Comparison of ENCODE assay signal across 1 cellular context in the genomic region with DNA sequence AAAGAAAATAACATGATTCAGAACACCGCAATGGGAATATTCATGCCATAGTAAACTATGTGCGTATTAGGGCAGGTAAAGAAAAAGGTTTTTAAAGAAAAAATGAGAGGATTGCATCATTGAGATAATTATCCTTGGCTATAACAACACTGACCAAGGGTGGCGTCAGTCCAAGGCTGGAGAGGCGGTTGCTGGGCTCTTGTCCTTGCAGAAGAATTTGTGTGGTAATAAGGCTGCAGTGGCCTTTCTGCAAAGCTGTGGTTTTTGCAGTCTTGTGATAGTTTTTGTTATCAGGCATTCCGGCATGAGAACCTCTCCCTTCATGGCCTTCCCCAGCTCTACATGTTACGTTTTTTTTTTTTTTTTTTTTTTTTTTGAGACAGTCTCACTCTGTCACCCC.
TF ChIP-seq lines count a peak whose summit lies in the region.

No MANE protein-coding gene starts in this region.

TF ChIP-seq in GM23338, 12 proteins besides CTCF, POLR2A, EP300 and RAD21 (continued from another document):
- TF ChIP-seq REST (IDR thresholded peaks at IDR 0.05; ENCODE audit: unreplicated experiment) (no peak), NANOG (IDR thresholded peaks at IDR 0.05; ENCODE audit: borderline replicate concordance) (no peak), EZH2phosphoT487 (IDR thresholded peaks at IDR 0.05; ENCODE audit: unreplicated experiment) (no peak), STAT1 (IDR thresholded peaks at IDR 0.05; ENCODE audit: unreplicated experiment) (no peak), ZNF331 (CRISPR knock-in tag; IDR thresholded peaks at IDR 0.05; ENCODE audit: low read depth) (no peak), CREB1 (CRISPR knock-in tag; IDR thresholded peaks at IDR 0.05; ENCODE audit: low read depth) (no peak), POLR2AphosphoS5 (IDR thresholded peaks at IDR 0.05; ENCODE audit: low read depth) (no peak), ZNF114 (CRISPR knock-in tag; IDR thresholded peaks at IDR 0.05) (no peak)
- TF ChIP-seq, protein P1, sequence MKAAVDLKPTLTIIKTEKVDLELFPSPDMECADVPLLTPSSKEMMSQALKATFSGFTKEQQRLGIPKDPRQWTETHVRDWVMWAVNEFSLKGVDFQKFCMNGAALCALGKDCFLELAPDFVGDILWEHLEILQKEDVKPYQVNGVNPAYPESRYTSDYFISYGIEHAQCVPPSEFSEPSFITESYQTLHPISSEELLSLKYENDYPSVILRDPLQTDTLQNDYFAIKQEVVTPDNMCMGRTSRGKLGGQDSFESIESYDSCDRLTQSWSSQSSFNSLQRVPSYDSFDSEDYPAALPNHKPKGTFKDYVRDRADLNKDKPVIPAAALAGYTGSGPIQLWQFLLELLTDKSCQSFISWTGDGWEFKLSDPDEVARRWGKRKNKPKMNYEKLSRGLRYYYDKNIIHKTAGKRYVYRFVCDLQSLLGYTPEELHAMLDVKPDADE (IDR thresholded peaks at IDR 0.05) = no peak
TF ChIP-seq in GM23338: peak in this region for 0.
